ENCODE assay signal across 30 cellular contexts in genomic region chr3:66744521-66744920, GRCh38.
"Had no signal": no experiment of that assay in that cellular context is flagged by ENCODE, and none has a peak within 500 bp of the region (broad histone marks: within the 10 kb centered on the region; RNA-seq: fewer than 3 reads in every experiment).

No MANE protein-coding gene starts in this region.

- DNase-seq: activated B cell treated with CpG ODN at 0.5 μM for 24 hours; activated CD4-positive, alpha-beta memory T cell treated with anti-CD3 and anti-CD28 coated beads, Interleukin-2, amount 10 ng/mL, durations not matched to agents 7 days and 5 days; activated CD4-positive, alpha-beta T cell treated with anti-CD3 and anti-CD28 coated beads for 48 hours; activated CD4-positive, alpha-beta T cell treated with anti-CD3 and anti-CD28 coated beads, Interleukin-2, amount 10 ng/mL, durations not matched to agents 7 days and 5 days; activated CD4-positive, alpha-beta T cell treated with anti-CD3 and anti-CD28 coated beads, Interleukin-2, amount 50 U/mL, for 48 hours; activated CD4-positive, CD25-positive, alpha-beta regulatory T cell treated with anti-CD3 and anti-CD28 coated beads, Interleukin-2, amount 50 U/mL, for 72 hours; activated CD8-positive, alpha-beta memory T cell treated with anti-CD3 and anti-CD28 coated beads for 24 hours; activated CD8-positive, alpha-beta memory T cell treated with anti-CD3 and anti-CD28 coated beads, Interleukin-2, amount 10 ng/mL, durations not matched to agents 7 days and 5 days; activated CD8-positive, alpha-beta memory T cell treated with anti-CD3 and anti-CD28 coated beads, Interleukin-2, amount 50 U/mL, for 48 hours; activated CD8-positive, alpha-beta T cell treated with anti-CD3 and anti-CD28 coated beads, Interleukin-2, amount 10 ng/mL, durations not matched to agents 7 days and 5 days; activated effector memory CD4-positive, alpha-beta T cell treated with anti-CD3 and anti-CD28 coated beads, Interleukin-2, amount 50 U/mL, for 16 hours; activated gamma-delta T cell treated with Interleukin-2 at 50 U/mL for 16 hours; activated naive CD4-positive, alpha-beta T cell; activated naive CD4-positive, alpha-beta T cell treated with anti-CD3 and anti-CD28 coated beads for 36 hours; activated naive CD4-positive, alpha-beta T cell treated with anti-CD3 and anti-CD28 coated beads, Interleukin-2, amount 50 U/mL, for 16 hours; activated naive CD8-positive, alpha-beta T cell treated with anti-CD3 and anti-CD28 coated beads for 36 hours; activated T-cell treated with anti-CD3 and anti-CD28 coated beads, Interleukin-2, amount 50 U/mL, for 24 hours; activated T-cell treated with anti-CD3 and anti-CD28 coated beads, Interleukin-2, amount 50 U/mL, for 72 hours; adrenal gland; amniotic stem cell; aorta; body of pancreas; brain microvascular endothelial cell; central memory CD4-positive, alpha-beta T cell; T-helper 2 cell; T-helper 9 cell had no signal

- H3K27me3 ChIP-seq: adrenal gland, body of pancreas, brain microvascular endothelial cell, breast epithelium had no signal

- H3K4me3 ChIP-seq: adrenal gland, body of pancreas, breast epithelium had no signal

- H3K36me3 ChIP-seq: adrenal gland, brain microvascular endothelial cell, breast epithelium had no signal

- H3K27ac ChIP-seq: adrenal gland, body of pancreas, brain microvascular endothelial cell, breast epithelium, VCaP had no signal

- ATAC-seq: activated CD8-positive, alpha-beta memory T cell treated with anti-CD3 and anti-CD28 coated beads, Interleukin-2, amount 10 ng/mL, durations not matched to agents 7 days and 5 days; activated CD8-positive, alpha-beta T cell treated with anti-CD3 and anti-CD28 coated beads, Interleukin-2, amount 10 ng/mL, durations not matched to agents 7 days and 5 days; activated naive CD4-positive, alpha-beta T cell treated with anti-CD3 and anti-CD28 coated beads, Interleukin-2, amount 50 U/mL, for 72 hours; activated T-cell treated with anti-CD3 and anti-CD28 coated beads, Interleukin-2, amount 50 U/mL, for 72 hours; activated T-helper 17 cell treated with anti-CD3 and anti-CD28 coated beads, Interleukin-2, amount 50 U/mL, for 72 hours; body of pancreas had no signal

- H3K9me3 ChIP-seq: adrenal gland, body of pancreas had no signal

- H3K4me1 ChIP-seq: adrenal gland, body of pancreas, breast epithelium had no signal
